ENCODE assay signal across 15 cellular contexts in the genomic region with DNA sequence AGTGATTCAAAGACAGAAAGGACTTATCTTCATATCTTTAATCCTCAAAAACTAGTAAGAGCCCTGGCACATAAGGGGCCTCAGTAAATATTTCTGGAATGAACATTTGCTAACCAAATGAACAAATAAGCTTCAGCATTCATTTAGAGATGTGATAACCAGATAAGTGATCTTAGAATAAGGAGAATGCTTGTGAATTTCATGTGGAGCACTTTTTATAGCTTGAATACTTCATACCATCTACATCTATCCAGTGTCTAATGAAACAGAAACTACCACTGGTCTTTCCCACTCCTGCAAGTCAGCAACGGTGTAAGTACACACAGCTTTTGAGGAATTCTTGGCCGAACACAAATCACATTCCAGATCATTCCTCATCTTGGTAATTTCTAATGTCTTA.
"Had no signal": no experiment of that assay in that cellular context is flagged by ENCODE, and none has a peak within 500 bp of the region (broad histone marks: within the 10 kb centered on the region; RNA-seq: fewer than 3 reads in every experiment).

No MANE protein-coding gene starts in this region.

- H3K4me3 Mint-ChIP-seq: activated CD4-positive, alpha-beta T cell treated with anti-CD3 and anti-CD28 coated beads for 36 hours; activated CD8-positive, alpha-beta T cell treated with anti-CD3 and anti-CD28 coated beads for 36 hours; activated T-cell treated with anti-CD3 and anti-CD28 coated beads, Interleukin-2, amount 50 U/mL, for 72 hours; naive B cell had no signal

- H3K4me1 Mint-ChIP-seq: activated CD4-positive, alpha-beta T cell treated with anti-CD3 and anti-CD28 coated beads for 36 hours; naive B cell had no signal

- H3K27me3 Mint-ChIP-seq: activated CD4-positive, alpha-beta T cell treated with anti-CD3 and anti-CD28 coated beads for 36 hours; activated CD8-positive, alpha-beta T cell treated with anti-CD3 and anti-CD28 coated beads for 36 hours; naive B cell had no signal

- H3K4me3 ChIP-seq: coronary artery, hepatocyte, pancreas, stomach, thoracic aorta had no signal

- H3K9me3 Mint-ChIP-seq: activated CD8-positive, alpha-beta T cell treated with anti-CD3 and anti-CD28 coated beads for 36 hours; activated T-cell treated with anti-CD3 and anti-CD28 coated beads, Interleukin-2, amount 50 U/mL, for 72 hours; naive B cell had no signal

- H3K27me3 ChIP-seq: hepatocyte, pancreas, stomach had no signal

- ATAC-seq: activated CD4-positive, alpha-beta T cell treated with anti-CD3 and anti-CD28 coated beads for 36 hours; activated CD8-positive, alpha-beta T cell treated with anti-CD3 and anti-CD28 coated beads for 36 hours; activated T-cell treated with anti-CD3 and anti-CD28 coated beads, Interleukin-2, amount 50 U/mL, for 72 hours; pancreas had no signal

- H3K27ac Mint-ChIP-seq: activated CD4-positive, alpha-beta T cell treated with anti-CD3 and anti-CD28 coated beads for 36 hours; activated CD8-positive, alpha-beta T cell treated with anti-CD3 and anti-CD28 coated beads for 36 hours; activated T-cell treated with anti-CD3 and anti-CD28 coated beads, Interleukin-2, amount 50 U/mL, for 72 hours had no signal

- DNase-seq: activated CD4-positive, alpha-beta T cell treated with anti-CD3 and anti-CD28 coated beads for 36 hours; activated CD8-positive, alpha-beta memory T cell treated with anti-CD3 and anti-CD28 coated beads, Interleukin-2, amount 50 U/mL, for 4 hours; activated CD8-positive, alpha-beta T cell treated with anti-CD3 and anti-CD28 coated beads for 36 hours; activated naive CD4-positive, alpha-beta T cell; activated T-cell treated with anti-CD3 and anti-CD28 coated beads, Interleukin-2, amount 50 U/mL, for 72 hours; caudate nucleus; effector memory CD4-positive, alpha-beta T cell; midbrain; naive B cell; pancreas; stomach; T-helper 9 cell had no signal

- H3K9me3 ChIP-seq: pancreas, stomach, thoracic aorta had no signal
